Comparison of ENCODE assay signal across 15 cellular contexts in genomic region chr19:51830263-51830662, GRCh38. TPM values are rescaled to one million over a fixed set of nuclear protein-coding genes. Genes with fewer than 3 reads are reported as not detected.
A peak's percentile ranks its signal among the peaks of the same experiment; 100 is the strongest.
DNase-seq lines count a peak whose midpoint lies in the region; ATAC-seq and TF ChIP-seq lines count a peak whose summit lies in the region.
"Had no signal": no experiment of that assay in that cellular context is flagged by ENCODE, and none has a peak within 500 bp of the region (broad histone marks: within the 10 kb centered on the region; RNA-seq: fewer than 3 reads in every experiment).

No MANE protein-coding gene starts in this region.

- H3K9me3 ChIP-seq in lower lobe of right lung, result peaks cover 5% of the 10 kb centered on the region
- H3K9me3 ChIP-seq: thyroid gland had no signal

- CTCF ChIA-PET in HEK293T (lab: Yijun Ruan, JAX), result no interaction called here

- ATAC-seq in lower lobe of right lung (peak; percentile 70 to 71), GM18861 (IDR thresholded peaks at IDR 0.05; ENCODE audit: unreplicated experiment) (no peak)
- ATAC-seq: SK-N-SH treated with all-trans-retinoic acid at 6 μM for 48 hours had no signal

- no peak overlapping the region for H3K27ac ChIP-seq in lower lobe of right lung
- H3K27ac ChIP-seq: thyroid gland had no signal

- H3K4me3 ChIP-seq in cardiac fibroblast (replicated peaks in 1 of 2; ENCODE audit: low read depth in 2 of 2, low read length in 2 of 2) (no peak overlapping the region), lower lobe of right lung (no peak overlapping the region)
- H3K4me3 ChIP-seq: thyroid gland had no signal

- POLR2A ChIA-PET in HEK293T (lab: Yijun Ruan, JAX), result no interaction called here

- DNase-seq in CD1c-positive myeloid dendritic cell (ENCODE audit: extremely low spot score) (peak; percentile 92), NOMO-1 (lab: John Stamatoyannopoulos, UW; ENCODE audit: unreplicated experiment in 2 of 2) (peak; percentile 70 to 97), cardiac fibroblast (ENCODE audit: low read depth in 2 of 2) (peak; percentile 32 to 46), lower lobe of right lung (no peak), HEK293T (ENCODE audit: extremely low spot score) (no peak), NCI-H187 treated with DMSO at 0.1 percent for 48 hours (lab: John Stamatoyannopoulos, UW) (no peak), DMS 273 treated with DMSO at 0.1 percent for 48 hours (lab: John Stamatoyannopoulos, UW) (no peak)
- DNase-seq: activated CD4-positive, alpha-beta T cell treated with anti-CD3 and anti-CD28 coated beads, Interleukin-2, amount 50 U/mL, for 4 hours; activated naive CD4-positive, alpha-beta T cell treated with Interleukin-2 at 50 U/mL for 16 hours; NCI-H510A; thyroid gland had no signal

- TF ChIP-seq CTCF in cardiac fibroblast (IDR thresholded peaks at IDR 0.05; ENCODE audit: low read depth, low read length) (peak; percentile 10), lower lobe of right lung (IDR thresholded peaks at IDR 0.05) (peak; percentile 42)

- no peaks in the 10 kb centered on the region for H3K27me3 ChIP-seq in lower lobe of right lung (ENCODE audit: low read depth)
- H3K27me3 ChIP-seq: thyroid gland had no signal

- H3K36me3 ChIP-seq in lower lobe of right lung, result no peaks in the 10 kb centered on the region
- H3K36me3 ChIP-seq: thyroid gland had no signal

- H3K4me1 ChIP-seq in lower lobe of right lung, result no peaks in the 10 kb centered on the region
- H3K4me1 ChIP-seq: thyroid gland had no signal

- intact Hi-C loops in lower lobe of right lung (cut with DNase I), result no loop called here

TF ChIP-seq in HEK293T, 16 proteins besides CTCF, POLR2A, EP300 and RAD21:
- TF ChIP-seq SP1 (IDR thresholded peaks at IDR 0.05) (no peak), BHLHE40 (IDR thresholded peaks at IDR 0.05; ENCODE audit: borderline replicate concordance) (no peak), LEF1 (IDR thresholded peaks at IDR 0.05; ENCODE audit: borderline replicate concordance) (no peak), NFRKB (IDR thresholded peaks at IDR 0.05) (no peak), ARNT (IDR thresholded peaks at IDR 0.05) (no peak), TARDBP (IDR thresholded peaks at IDR 0.05) (no peak), HDGF (IDR thresholded peaks at IDR 0.05; ENCODE audit: borderline replicate concordance) (no peak)

RNA-seq across cellular contexts. Expression of gene FPR3, which starts 35.3 kb away (rescaled TPM):
- 62.3 TPM for total RNA-seq in lower lobe of right lung
- total RNA-seq: glomerular endothelial cell, pulmonary artery endothelial cell had no signal

RNA-seq across cellular contexts. Expression of gene ZNF577, which starts 57.5 kb away (rescaled TPM):
- 10.7 TPM for total RNA-seq in lower lobe of right lung

Comparison
In these comparisons a context has a peak if more than half of its experiments do, and no peak if none do; other contexts are left out.
1. DNase-seq: peak in CD1c-positive myeloid dendritic cell (single experiment), NOMO-1 (2 of 2) and cardiac fibroblast (2 of 2); none in lower lobe of right lung (single experiment), HEK293T (single experiment), NCI-H187 treated with DMSO at 0.1 percent for 48 hours (single experiment) and DMS 273 treated with DMSO at 0.1 percent for 48 hours (single experiment).